ENCODE assay signal across 14 cellular contexts in the genomic region with DNA sequence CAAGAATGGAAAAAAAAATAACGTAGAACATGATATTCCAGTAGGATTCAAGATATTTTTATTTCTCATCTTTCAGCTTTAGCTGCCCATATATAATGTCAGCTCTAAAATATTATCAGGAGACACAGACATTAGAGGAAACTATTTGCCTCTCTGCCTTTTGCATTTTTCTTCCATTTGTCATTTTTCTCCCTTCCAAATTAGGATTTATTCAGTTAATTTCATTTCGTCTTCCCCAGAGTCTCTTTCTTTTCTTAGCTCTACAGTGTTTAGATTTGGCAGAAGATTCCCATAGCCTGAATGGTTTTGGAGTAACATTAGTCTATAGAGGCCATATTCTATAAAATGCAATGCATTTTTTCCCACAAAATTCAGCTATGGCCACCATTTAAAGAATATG. TPM values are rescaled to one million over a fixed set of nuclear protein-coding genes. Genes with fewer than 3 reads are reported as not detected.
DNase-seq lines count a peak whose midpoint lies in the region; ATAC-seq, FAIRE-seq and TF ChIP-seq lines count a peak whose summit lies in the region.
"Had no signal": no experiment of that assay in that cellular context is flagged by ENCODE, and none has a peak within 500 bp of the region (broad histone marks: within the 10 kb centered on the region; RNA-seq: fewer than 3 reads in every experiment).

No MANE protein-coding gene starts in this region.

- H3K9me3 ChIP-seq in HEK293 (ENCODE audit: control insufficient read depth, insufficient read depth, low read depth, low read length) (no peaks in the 10 kb centered on the region), astrocyte (ENCODE audit: insufficient read depth, low read depth, low read length) (no peaks in the 10 kb centered on the region), mesodermal cell (ENCODE audit: control insufficient read depth, low read length) (no peaks in the 10 kb centered on the region), thoracic aorta (no peaks in the 10 kb centered on the region)

- H3K27ac ChIP-seq in HEK293 (ENCODE audit: extremely low read depth, low read depth, low read length): no peak overlapping the region
- peak overlapping the region; percentile 95 for H3K27ac ChIP-seq in astrocyte (ENCODE audit: low read depth, low read length)
- peak overlapping the region; percentile 20 for H3K27ac ChIP-seq in mesodermal cell (ENCODE audit: low read depth, low read length, severe bottlenecking)
- peak overlapping the region; percentile 98 to 99 for H3K27ac ChIP-seq in thoracic aorta

- peak overlapping the region; percentile 69 for H3K9ac ChIP-seq in astrocyte (ENCODE audit: low read length)

- ATAC-seq in thoracic aorta (ENCODE audit: insufficient number of reproducible peaks, low FRiP score, low read depth): no peak
- ATAC-seq: activated CD8-positive, alpha-beta T cell treated with anti-CD3 and anti-CD28 coated beads for 36 hours; GM12878 had no signal

- H3K27me3 Mint-ChIP-seq in astrocyte (ENCODE audit: low read depth, unreplicated experiment): no peaks in the 10 kb centered on the region

- FAIRE-seq in astrocyte (lab: Jason Lieb, UNC): peak; percentile 34
- FAIRE-seq: GM12878 had no signal

- POLR2A ChIA-PET in HEK293 (lab: Yijun Ruan, JAX): interaction anchor here (0.6 kb wide), 1 partner anchor 68 kb away, joined by 4 read pairs; no protein-coding TSS in a partner anchor

- peak overlapping the region; percentile 100 for H3K27ac Mint-ChIP-seq in astrocyte (ENCODE audit: unreplicated experiment)
- H3K27ac Mint-ChIP-seq: activated CD8-positive, alpha-beta T cell treated with anti-CD3 and anti-CD28 coated beads for 36 hours; activated T-helper 2 cell treated with anti-CD3 and anti-CD28 coated beads, Interferon-gamma antibody, Interleukin-2, Interleukin-4, amounts not matched to agents 10 μg/mL and 5 μg/mL and 100 μg/mL, durations not matched to agents 14 hours and 24 hours and 36 hours; immature natural killer cell had no signal

- DNase-seq in astrocyte (ENCODE audit: low read depth) (peak; percentile 45), thoracic aorta (ENCODE audit: low spot score) (no peak), NCI-H1930 (lab: John Stamatoyannopoulos, UW) (no peak), NCI-H2029 (lab: John Stamatoyannopoulos, UW) (no peak), globus pallidus (ENCODE audit: low spot score) (no peak)
- no peak for DNase-seq in NK-92 treated with Interleukin-12 subunit alpha and Interleukin-12 subunit beta, amount 100 ng/mL, for 24 hours (lab: John Stamatoyannopoulos, UW)
- DNase-seq: activated CD8-positive, alpha-beta T cell treated with anti-CD3 and anti-CD28 coated beads for 36 hours; immature natural killer cell; NCI-H1048; stimulated activated CD4-positive, alpha-beta T cell treated with anti-CD3 and anti-CD28 coated beads, Interleukin-15, amount 100 ng/mL, for 24 hours had no signal

- peaks cover 36% of the 10 kb centered on the region for H3K4me1 ChIP-seq in HEK293 (ENCODE audit: control insufficient read depth, insufficient read depth, low read length)
- H3K4me1 ChIP-seq in astrocyte (ENCODE audit: insufficient read depth, low read length): peaks cover 37% of the 10 kb centered on the region
- peaks cover 32% of the 10 kb centered on the region for H3K4me1 ChIP-seq in mesodermal cell (ENCODE audit: control insufficient read depth, insufficient read depth, low read length, poor library complexity, severe bottlenecking)
- H3K4me1 ChIP-seq in thoracic aorta (ENCODE audit: control insufficient read depth in 1 of 2, low read depth in 2 of 2): peaks cover 10 to 76% of the 10 kb centered on the region in 2 donors

- H4K20me1 ChIP-seq in astrocyte (ENCODE audit: insufficient read depth, low read length): no peaks in the 10 kb centered on the region

- H3K36me3 ChIP-seq in HEK293 (ENCODE audit: control insufficient read depth in 2 of 2, insufficient read depth in 1 of 2, low read length in 2 of 2) (no peaks in the 10 kb centered on the region), astrocyte (ENCODE audit: insufficient read depth, low read length) (no peaks in the 10 kb centered on the region), mesodermal cell (ENCODE audit: control insufficient read depth, insufficient read depth, low read length) (no peaks in the 10 kb centered on the region), thoracic aorta (no peaks in the 10 kb centered on the region)

- H3K36me3 Mint-ChIP-seq in astrocyte (ENCODE audit: low read depth, unreplicated experiment): no peaks in the 10 kb centered on the region
- H3K36me3 Mint-ChIP-seq: immature natural killer cell had no signal

- no peaks in the 10 kb centered on the region for H3K27me3 ChIP-seq in astrocyte (ENCODE audit: insufficient read depth, low read length)
- no peaks in the 10 kb centered on the region for H3K27me3 ChIP-seq in thoracic aorta (replicated peaks; ENCODE audit: insufficient read depth)

- H3K9me3 Mint-ChIP-seq in astrocyte (ENCODE audit: unreplicated experiment): no peaks in the 10 kb centered on the region
- H3K9me3 Mint-ChIP-seq: activated CD8-positive, alpha-beta T cell treated with anti-CD3 and anti-CD28 coated beads for 36 hours; activated T-helper 2 cell treated with anti-CD3 and anti-CD28 coated beads, Interferon-gamma antibody, Interleukin-2, Interleukin-4, amounts not matched to agents 10 μg/mL and 5 μg/mL and 100 μg/mL, durations not matched to agents 14 hours and 24 hours and 36 hours; immature natural killer cell had no signal

- H3K79me2 ChIP-seq in astrocyte (ENCODE audit: insufficient read depth, low read length): peaks cover 5% of the 10 kb centered on the region

- no CpG with 5 or more reads among the region's 2 CpGs for WGBS in mesodermal cell (ENCODE audit: insufficient coverage in 2 of 2), 2 experiments

- CTCF ChIA-PET in HEK293 (lab: Yijun Ruan, JAX): interaction anchor here (0.6 to 3.6 kb wide), 5 partner anchors 115 to 183 kb away, joined by 3 to 27 read pairs (median 4); a partner anchor contains a TSS

- H3K4me3 ChIP-seq in HEK293 (ENCODE audit: low read depth, low read length) (no peak overlapping the region), astrocyte (ENCODE audit: insufficient read depth, low read depth, low read length) (no peak overlapping the region), mesodermal cell (ENCODE audit: extremely low read depth, insufficient read depth, low read length, poor library complexity, severe bottlenecking) (no peak overlapping the region), thoracic aorta (no peak overlapping the region)
- H3K4me3 ChIP-seq: GM12878 had no signal

- no peak overlapping the region for H3K4me3 Mint-ChIP-seq in astrocyte (ENCODE audit: unreplicated experiment)
- H3K4me3 Mint-ChIP-seq: activated CD8-positive, alpha-beta T cell treated with anti-CD3 and anti-CD28 coated beads for 36 hours; immature natural killer cell had no signal

- H2AFZ ChIP-seq in astrocyte (ENCODE audit: low read depth, low read length): no peak overlapping the region

- peaks cover 40% of the 10 kb centered on the region for H3K4me1 Mint-ChIP-seq in astrocyte (ENCODE audit: low read depth, unreplicated experiment)

- peak overlapping the region; percentile 77 for H3K4me2 ChIP-seq in astrocyte (ENCODE audit: low read length)

- TF ChIP-seq CTCF in HEK293 (tag by site-specific recombination; IDR thresholded peaks at IDR 0.05): no peak
- no peak for TF ChIP-seq CTCF in astrocyte (IDR thresholded peaks at IDR 0.05; ENCODE audit: insufficient read depth, low read depth, low read length)
- no peak for TF ChIP-seq CTCF in thoracic aorta (IDR thresholded peaks at IDR 0.05)

TF ChIP-seq in HEK293, 187 proteins besides CTCF, POLR2A, EP300 and RAD21:
- no peak for TF ChIP-seq ZNF292 (tag by site-specific recombination; IDR thresholded peaks at IDR 0.05; ENCODE audit: borderline replicate concordance, low read depth)
- no peak for TF ChIP-seq ZNF175 (tag by site-specific recombination; IDR thresholded peaks at IDR 0.05)
- TF ChIP-seq, protein P1, sequence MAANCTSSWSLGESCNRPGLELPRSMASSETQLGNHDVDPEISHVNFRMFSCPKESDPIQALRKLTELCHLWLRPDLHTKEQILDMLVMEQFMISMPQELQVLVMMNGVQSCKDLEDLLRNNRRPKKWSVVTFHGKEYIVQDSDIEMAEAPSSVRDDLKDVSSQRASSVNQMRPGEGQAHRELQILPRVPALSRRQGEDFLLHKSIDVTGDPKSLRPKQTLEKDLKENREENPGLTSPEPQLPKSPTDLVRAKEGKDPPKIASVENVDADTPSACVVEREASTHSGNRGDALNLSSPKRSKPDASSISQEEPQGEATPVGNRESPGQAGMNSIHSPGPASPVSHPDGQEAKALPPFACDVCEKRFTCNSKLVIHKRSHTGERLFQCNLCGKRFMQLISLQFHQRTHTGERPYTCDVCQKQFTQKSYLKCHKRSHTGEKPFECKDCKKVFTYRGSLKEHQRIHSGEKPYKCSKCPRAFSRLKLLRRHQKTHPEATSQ (tag by site-specific recombination; IDR thresholded peaks at IDR 0.05): no peak
- 0 out of 2 replicates have a peak, but pooled peaks have one; percentile 8 for TF ChIP-seq TRIM28 (IDR thresholded peaks at IDR 0.05; ENCODE audit: borderline replicate concordance, low read length)

RNA-seq across cellular contexts. Expression of a gene that starts 5.1 kb away (rescaled TPM):
- 749 and 829 TPM in 2 replicates for total RNA-seq in astrocyte
- polyA plus RNA-seq in mesodermal cell (2013, experiment 1 of 2): 106 TPM
- polyA plus RNA-seq in mesodermal cell (2013, experiment 2 of 2): 125 TPM
- total RNA-seq in thoracic aorta: 100 to 1,000 TPM; 111 to 119 TPM
